ENCODE assay signal across 8 cellular contexts in the genomic region with DNA sequence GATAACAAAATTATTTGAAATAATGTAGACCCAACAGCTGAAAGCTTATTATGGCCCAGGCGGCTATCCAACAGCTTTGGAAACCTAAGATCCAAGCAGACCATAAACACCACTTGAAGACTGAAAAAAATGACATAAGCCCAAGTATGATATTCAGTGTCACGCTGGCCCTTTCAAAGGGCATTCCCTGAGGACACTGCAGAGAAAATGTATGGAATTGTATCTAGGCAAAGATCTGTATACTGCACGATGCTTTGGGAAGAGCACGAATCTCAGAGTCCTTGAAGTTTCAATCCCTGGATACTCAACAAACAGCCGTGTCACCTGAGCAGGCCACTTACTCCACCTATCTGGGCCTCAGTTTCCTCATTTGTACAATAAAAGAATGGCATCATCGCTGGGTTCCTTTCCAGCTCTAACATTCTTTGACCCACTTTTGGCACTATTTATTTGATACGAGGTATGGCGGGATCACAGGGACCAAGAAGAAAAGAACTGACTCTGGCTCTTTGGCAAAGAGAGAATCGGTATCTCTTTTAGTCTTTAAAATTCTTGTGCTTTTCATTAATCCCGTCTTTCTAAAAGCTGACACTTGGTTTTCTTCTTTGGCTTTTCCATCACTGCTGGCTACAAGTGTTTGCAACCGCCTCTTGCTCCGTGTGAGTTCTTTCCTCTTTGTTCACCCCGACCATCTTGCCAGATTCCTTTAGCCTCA.
DNase-seq lines count a peak whose midpoint lies in the region; ATAC-seq and TF ChIP-seq lines count a peak whose summit lies in the region.

No MANE protein-coding gene starts in this region.

- no peaks in the 10 kb centered on the region for H3K9me3 Mint-ChIP-seq in stimulated activated memory B cell treated with anti-CD40 and anti-IgM and Interleukin-4, amounts not matched to agents 10 μg/mL and 1 μg/mL and 100 μg/mL, for 72 hours

- DNase-seq in HL-60 (ENCODE audit: low read depth in 1 of 2, low spot score in 1 of 2) = no peak
- peak; percentile 16 to 20 for DNase-seq in activated T-cell treated with anti-CD3 and anti-CD28 coated beads, Interleukin-2, amount 50 U/mL, for 48 hours
- DNase-seq in iPS DF 6.9 (ENCODE audit: low read depth, low spot score) = no peak
- no peak for DNase-seq in NCI-H1048 (lab: John Stamatoyannopoulos, UW)
- DNase-seq in stimulated activated CD4-positive, alpha-beta T cell treated with anti-CD3 and anti-CD28 coated beads, Interleukin-4, amount 100 ng/mL, for 1 hour = no peak
- no peak for DNase-seq in DMS153 (lab: John Stamatoyannopoulos, UW)

- no peaks in the 10 kb centered on the region for H3K9me3 ChIP-seq in iPS DF 6.9 (ENCODE audit: control insufficient read depth, insufficient read depth, low read length)

- no peak for TF ChIP-seq CTCF in HL-60 (IDR thresholded peaks at IDR 0.05; ENCODE audit: insufficient read depth, low read length)

- peak overlapping the region; percentile 75 for H3K27ac Mint-ChIP-seq in stimulated activated memory B cell treated with anti-CD40 and anti-IgM and Interleukin-4, amounts not matched to agents 10 μg/mL and 1 μg/mL and 100 μg/mL, for 72 hours

- H3K27me3 ChIP-seq in HL-60 (ENCODE audit: insufficient read depth, poor library complexity, severe bottlenecking) = no peaks in the 10 kb centered on the region
- no peaks in the 10 kb centered on the region for H3K27me3 ChIP-seq in iPS DF 6.9 (ENCODE audit: control insufficient read depth, insufficient read depth, low read length)

- peak overlapping the region; percentile 93 for H3K4me3 ChIP-seq in HL-60 (replicated peaks; ENCODE audit: insufficient read depth, low read length)
- H3K4me3 ChIP-seq in iPS DF 6.9 (ENCODE audit: low read length) = peak overlapping the region; percentile 69; the same call in 1 of the 2 replicates

- H3K4me1 Mint-ChIP-seq in stimulated activated memory B cell treated with anti-CD40 and anti-IgM and Interleukin-4, amounts not matched to agents 10 μg/mL and 1 μg/mL and 100 μg/mL, for 72 hours = peaks cover 68% of the 10 kb centered on the region

- H3K36me3 ChIP-seq in iPS DF 6.9 (ENCODE audit: control insufficient read depth, insufficient read depth, low read length) = no peaks in the 10 kb centered on the region

- H3K27me3 Mint-ChIP-seq in stimulated activated memory B cell treated with anti-CD40 and anti-IgM and Interleukin-4, amounts not matched to agents 10 μg/mL and 1 μg/mL and 100 μg/mL, for 72 hours = no peaks in the 10 kb centered on the region

- no CpG with 5 or more reads among the region's 13 CpGs for WGBS in iPS DF 6.9 (ENCODE audit: insufficient coverage, insufficient read length)

- no peak for ATAC-seq in stimulated activated memory B cell treated with anti-CD40 and anti-IgM and Interleukin-4, amounts not matched to agents 10 μg/mL and 1 μg/mL and 100 μg/mL, for 72 hours
- ATAC-seq in HG03095 (IDR thresholded peaks at IDR 0.05; ENCODE audit: unreplicated experiment) = no peak

- H3K36me3 Mint-ChIP-seq in stimulated activated memory B cell treated with anti-CD40 and anti-IgM and Interleukin-4, amounts not matched to agents 10 μg/mL and 1 μg/mL and 100 μg/mL, for 72 hours = peaks cover 11% of the 10 kb centered on the region

- H3K27ac ChIP-seq in HL-60 (replicated peaks) (peak overlapping the region; percentile 55; the same call in 1 of the 2 replicates), iPS DF 6.9 (ENCODE audit: low read length) (no peak overlapping the region)

- peak overlapping the region; percentile 84 for H3K4me3 Mint-ChIP-seq in stimulated activated memory B cell treated with anti-CD40 and anti-IgM and Interleukin-4, amounts not matched to agents 10 μg/mL and 1 μg/mL and 100 μg/mL, for 72 hours

- no peaks in the 10 kb centered on the region for H3K4me1 ChIP-seq in iPS DF 6.9 (ENCODE audit: control insufficient read depth, insufficient read depth, low read length)

Comparison
In these comparisons a context has a peak if more than half of its experiments do, and no peak if none do; other contexts are left out.
1. DNase-seq: peak in activated T-cell treated with anti-CD3 and anti-CD28 coated beads, Interleukin-2, amount 50 U/mL, for 48 hours (2 of 2); none in HL-60 (0 of 2), iPS DF 6.9 (single experiment), NCI-H1048 (single experiment), stimulated activated CD4-positive, alpha-beta T cell treated with anti-CD3 and anti-CD28 coated beads, Interleukin-4, amount 100 ng/mL, for 1 hour (single experiment) and DMS153 (single experiment).